Comparison of ENCODE assay signal across 15 cellular contexts in genomic region chr7:2162959-2163358, GRCh38.
DNase-seq lines count a peak whose midpoint lies in the region; ATAC-seq, FAIRE-seq and TF ChIP-seq lines count a peak whose summit lies in the region.
"Had no signal": no experiment of that assay in that cellular context is flagged by ENCODE, and none has a peak within 500 bp of the region (broad histone marks: within the 10 kb centered on the region; RNA-seq: fewer than 3 reads in every experiment).

No MANE protein-coding gene starts in this region.

- CTCF ChIA-PET in H1 (lab: Charles Lee; ENCODE audit: partially characterized antibody): interaction anchor here (0.8 to 2.0 kb wide), 3 partner anchors 16 to 58 kb away, joined by 3 to 9 read pairs (median 3); no protein-coding TSS in a partner anchor

- H3K79me1 ChIP-seq in H1 (ENCODE audit: low read depth, low read length): peaks cover 8% of the 10 kb centered on the region; the same call in 1 of the 2 replicates

- no peaks in the 10 kb centered on the region; the same call in 1 of the 2 replicates for H3K27me3 Mint-ChIP-seq in HFFc6 (ENCODE audit: insufficient read depth)
- H3K27me3 Mint-ChIP-seq: activated naive CD8-positive, alpha-beta T cell treated with anti-CD3 and anti-CD28 coated beads, Interleukin-2, amount 50 U/mL, for 24 hours; CD4-positive, alpha-beta T cell had no signal

- FAIRE-seq in H1 (lab: Jason Lieb, UNC): no peak

- H2BK20ac ChIP-seq in H1 (ENCODE audit: low read length): no peak overlapping the region

- no peak overlapping the region for H3K14ac ChIP-seq in H1 (ENCODE audit: insufficient read length)

- H4K91ac ChIP-seq in H1 (replicated peaks; ENCODE audit: insufficient read length, low read length): no peak overlapping the region

- POLR2A ChIA-PET in H1 (lab: Charles Lee; ENCODE audit: partially characterized antibody): interaction anchor here (1.4 kb wide), 1 partner anchor 14 kb away, joined by 3 read pairs; no protein-coding TSS in a partner anchor

- H3K27ac ChIP-seq in H1 (ENCODE audit: low read depth, low read length): no peak overlapping the region
- H3K27ac ChIP-seq: cardiac muscle cell had no signal

- no peak overlapping the region for H2BK5ac ChIP-seq in H1 (ENCODE audit: low read depth, low read length)

- no peaks in the 10 kb centered on the region for H3K27me3 ChIP-seq in H1 (replicated peaks in 1 of 4; ENCODE audit: control insufficient read depth in 3 of 4, extremely low read depth in 1 of 4, insufficient read depth in 3 of 4, low read length in 3 of 4)
- H3K27me3 ChIP-seq: cardiac muscle cell had no signal

- no peak overlapping the region for H4K5ac ChIP-seq in H1 (ENCODE audit: insufficient read length, low read depth, low read length)

- 89% methylated on average over 4 of the region's 4 CpGs; no CpG with 5 or more reads in 1 of the 2 experiments for WGBS in H1 (ENCODE audit: extremely low coverage in 1 of 2, insufficient coverage in 1 of 2, insufficient read length in 1 of 2, insufficient replicate concordance in 2 of 2, low coverage in 1 of 2, low lambda C conversion rate in 2 of 2, missing lambda C conversion rate in 1 of 2), 2 experiments

- no peak overlapping the region for H3K9ac ChIP-seq in H1 (replicated peaks in 1 of 4; ENCODE audit: extremely low read depth in 1 of 4, low read depth in 3 of 4, low read length in 3 of 4)

- H3K27ac Mint-ChIP-seq in HFFc6: peak overlapping the region; percentile 88
- H3K27ac Mint-ChIP-seq: activated naive CD8-positive, alpha-beta T cell treated with anti-CD3 and anti-CD28 coated beads, Interleukin-2, amount 50 U/mL, for 24 hours; CD4-positive, alpha-beta T cell had no signal

- no peak for TF ChIP-seq CTCF in HFFc6 (IDR thresholded peaks at IDR 0.05)
- TF ChIP-seq CTCF in H1 (IDR thresholded peaks at IDR 0.05; ENCODE audit: control extremely low read depth in 1 of 3, insufficient read depth in 1 of 3, low read depth in 1 of 3, low read length in 3 of 3): no peak

- H3K23me2 ChIP-seq in H1 (ENCODE audit: low read depth, low read length): no peaks in the 10 kb centered on the region

- no peaks in the 10 kb centered on the region; a peak in 1 of 8 replicates for H3K36me3 ChIP-seq in H1 (ENCODE audit: control insufficient read depth in 2 of 4, insufficient read depth in 4 of 4, low read length in 3 of 4)
- H3K36me3 ChIP-seq: cardiac muscle cell had no signal

- no peak overlapping the region for H3K4me3 ChIP-seq in H1 (ENCODE audit: extremely low read depth in 1 of 4, insufficient read depth in 2 of 4, low read depth in 3 of 4, low read length in 4 of 4)
- H3K4me3 ChIP-seq: cardiac muscle cell had no signal

- H3K79me2 ChIP-seq in H1 (ENCODE audit: control insufficient read depth in 1 of 2, insufficient read depth in 2 of 2, low read length in 2 of 2): peaks cover 0 to 6% of the 10 kb centered on the region in 2 experiments; a peak in 1 of 4 replicates

- no peak overlapping the region for H2BK15ac ChIP-seq in H1 (ENCODE audit: low read length)

- no peak overlapping the region; the same call in 1 of the 2 replicates for H3K4me3 Mint-ChIP-seq in HFFc6
- H3K4me3 Mint-ChIP-seq: activated naive CD8-positive, alpha-beta T cell treated with anti-CD3 and anti-CD28 coated beads, Interleukin-2, amount 50 U/mL, for 24 hours; CD4-positive, alpha-beta T cell had no signal

- no peak overlapping the region for H3K23ac ChIP-seq in H1 (ENCODE audit: insufficient read length)

- H3K56ac ChIP-seq in H1 (replicated peaks; ENCODE audit: insufficient read length, low read depth, low read length): no peak overlapping the region

- DNase-seq in COLO668 (lab: John Stamatoyannopoulos, UW; ENCODE audit: unreplicated experiment) (peak; percentile 31), HFFc6 (no peak), H1 (ENCODE audit: low read depth in 1 of 2, low spot score in 2 of 2) (no peak), myocyte (ENCODE audit: low read depth) (peak; percentile 29), SHP77 (lab: John Stamatoyannopoulos, UW) (no peak), KG1 (lab: John Stamatoyannopoulos, UW) (no peak)
- no peak for DNase-seq in stimulated activated CD4-positive, alpha-beta T cell treated with anti-CD3 and anti-CD28 coated beads, Interleukin-2, amount 100 ng/mL, for 24 hours
- DNase-seq: activated naive CD8-positive, alpha-beta T cell treated with anti-CD3 and anti-CD28 coated beads, Interleukin-2, amount 50 U/mL, for 24 hours; activated T-cell treated with anti-CD3 and anti-CD28 coated beads, Interleukin-2, amount 50 U/mL, for 48 hours; CD4-positive, alpha-beta T cell; left cardiac atrium; NCI-H2029 treated with DMSO at 0.1 percent for 48 hours; stimulated activated CD4-positive, alpha-beta T cell treated with anti-CD3 and anti-CD28 coated beads, Interleukin-12 subunit alpha, Interleukin-12 subunit beta, amount 100 ng/mL, for 4 hours had no signal

- H2AFZ ChIP-seq in H1 (ENCODE audit: low read length): no peak overlapping the region

- peaks cover 0 to 5% of the 10 kb centered on the region in 2 experiments; a peak in 1 of 4 replicates for H3K9me3 ChIP-seq in H1 (ENCODE audit: insufficient read depth in 2 of 2, low read depth in 1 of 2, low read length in 1 of 2)

- H3K18ac ChIP-seq in H1 (ENCODE audit: extremely low read depth, low read length): no peak overlapping the region

- H3K4ac ChIP-seq in H1 (replicated peaks; ENCODE audit: insufficient read length, low read depth, low read length): peak overlapping the region; percentile 78

- peaks cover 0 to 16% (median 11%) of the 10 kb centered on the region in 4 experiments; a peak in 5 of 7 replicates for H3K4me1 ChIP-seq in H1 (replicated peaks in 1 of 4; ENCODE audit: control insufficient read depth in 3 of 4, insufficient read depth in 4 of 4, low read length in 3 of 4)

- TF ChIP-seq POLR2A in H1 (IDR thresholded peaks at IDR 0.05; ENCODE audit: control extremely low read depth in 1 of 2, low read depth in 2 of 2, low read length in 2 of 2): no peak

- no peaks in the 10 kb centered on the region for H3K36me3 Mint-ChIP-seq in HFFc6 (ENCODE audit: low read depth)

- TF ChIP-seq RAD21 in H1 (IDR thresholded peaks at IDR 0.05 in 1 of 2, conservative IDR thresholded peaks at IDR 0.05 in 1 of 2; ENCODE audit: low read depth in 2 of 2, low read length in 2 of 2): no peak

- no peak overlapping the region for H3K4me2 ChIP-seq in H1 (ENCODE audit: insufficient read depth in 1 of 2, low read depth in 2 of 2, low read length in 2 of 2)

- H4K8ac ChIP-seq in H1 (ENCODE audit: extremely low read depth, insufficient read depth, low read length): no peak overlapping the region

- no peak for TF ChIP-seq EP300 in H1 (IDR thresholded peaks at IDR 0.05; ENCODE audit: borderline replicate concordance in 1 of 2, low read depth in 2 of 2, low read length in 2 of 2)

- H2BK12ac ChIP-seq in H1 (ENCODE audit: low read depth, low read length): no peak overlapping the region

- peak overlapping the region; percentile 33 for H2BK120ac ChIP-seq in H1 (replicated peaks; ENCODE audit: low read depth, low read length)

- H3K9me3 Mint-ChIP-seq in HFFc6: no peaks in the 10 kb centered on the region
- H3K9me3 Mint-ChIP-seq: activated naive CD8-positive, alpha-beta T cell treated with anti-CD3 and anti-CD28 coated beads, Interleukin-2, amount 50 U/mL, for 24 hours; CD4-positive, alpha-beta T cell had no signal

- H4K20me1 ChIP-seq in H1 (replicated peaks in 1 of 2; ENCODE audit: control insufficient read depth in 1 of 2, insufficient read depth in 2 of 2, low read length in 2 of 2): peaks cover 0 to 4% of the 10 kb centered on the region in 2 experiments

- H3K4me1 Mint-ChIP-seq in HFFc6 (ENCODE audit: low read depth): peaks cover 32% of the 10 kb centered on the region
- H3K4me1 Mint-ChIP-seq: activated naive CD8-positive, alpha-beta T cell treated with anti-CD3 and anti-CD28 coated beads, Interleukin-2, amount 50 U/mL, for 24 hours had no signal

- no peak overlapping the region; the same call in 1 of the 2 replicates for H2AK5ac ChIP-seq in H1 (ENCODE audit: low read depth, low read length)

- no peak for ATAC-seq in GM18511 (IDR thresholded peaks at IDR 0.05; ENCODE audit: unreplicated experiment)
- ATAC-seq: activated naive CD8-positive, alpha-beta T cell treated with anti-CD3 and anti-CD28 coated beads, Interleukin-2, amount 50 U/mL, for 24 hours had no signal

TF ChIP-seq in H1, 55 proteins besides CTCF, POLR2A, EP300 and RAD21:
- TF ChIP-seq SP4 (IDR thresholded peaks at IDR 0.05; ENCODE audit: low read length): no peak
- TF ChIP-seq ATF2 (IDR thresholded peaks at IDR 0.05; ENCODE audit: low read length): no peak
- TF ChIP-seq CHD2 (IDR thresholded peaks at IDR 0.05; ENCODE audit: low read length): no peak
- no peak for TF ChIP-seq RFX5 (IDR thresholded peaks at IDR 0.05; ENCODE audit: borderline replicate concordance, low read depth, low read length)
- no peak for TF ChIP-seq SP1 (IDR thresholded peaks at IDR 0.05; ENCODE audit: low read depth, low read length)
- TF ChIP-seq KDM1A (IDR thresholded peaks at IDR 0.05; ENCODE audit: borderline replicate concordance, low read length): no peak
- no peak for TF ChIP-seq BCL11A (IDR thresholded peaks at IDR 0.05; ENCODE audit: low read depth in 2 of 2, low read length in 2 of 2)
- no peak for TF ChIP-seq MAFK (IDR thresholded peaks at IDR 0.05; ENCODE audit: low read depth, low read length)
TF ChIP-seq in H1: peak in this region for 0.

Comparison
In these comparisons a context has a peak if more than half of its experiments do, and no peak if none do; other contexts are left out.
1. DNase-seq: peak in COLO668 (single experiment) and myocyte (single experiment); none in HFFc6 (single experiment), H1 (0 of 2), SHP77 (0 of 2), stimulated activated CD4-positive, alpha-beta T cell treated with anti-CD3 and anti-CD28 coated beads, Interleukin-2, amount 100 ng/mL, for 24 hours (0 of 2) and KG1 (single experiment).